ENCODE assay signal across 24 cellular contexts in genomic region chr11:74646964-74647363, GRCh38.
"Had no signal": no experiment of that assay in that cellular context is flagged by ENCODE, and none has a peak within 500 bp of the region (broad histone marks: within the 10 kb centered on the region; RNA-seq: fewer than 3 reads in every experiment).

No MANE protein-coding gene starts in this region.

- H3K4me3 Mint-ChIP-seq: activated B cell treated with CpG ODN at 0.5 μM for 24 hours; activated CD4-positive, alpha-beta memory T cell treated with anti-CD3 and anti-CD28 coated beads, Interleukin-2, amount 10 ng/mL, durations not matched to agents 7 days and 5 days; activated naive CD8-positive, alpha-beta T cell treated with anti-CD3 and anti-CD28 coated beads, Interleukin-2, amount 10 ng/mL, durations not matched to agents 7 days and 5 days; activated T-cell treated with anti-CD3 and anti-CD28 coated beads, Interleukin-2, amount 50 U/mL, for 24 hours; effector memory CD8-positive, alpha-beta T cell; naive thymus-derived CD4-positive, alpha-beta T cell; stimulated activated naive CD8-positive, alpha-beta T cell treated with anti-CD3 and anti-CD28 coated beads, Interleukin-15, amount 100 ng/mL, for 72 hours had no signal

- ATAC-seq: effector memory CD8-positive, alpha-beta T cell; left lobe of liver; naive thymus-derived CD4-positive, alpha-beta T cell; stimulated activated naive CD8-positive, alpha-beta T cell treated with anti-CD3 and anti-CD28 coated beads, Interleukin-15, amount 100 ng/mL, for 72 hours had no signal

- H3K27me3 ChIP-seq: cardiac muscle cell, right atrium auricular region, SJSA1, testis, upper lobe of left lung had no signal

- H3K27me3 Mint-ChIP-seq: activated B cell treated with CpG ODN at 0.5 μM for 24 hours; activated CD4-positive, alpha-beta memory T cell treated with anti-CD3 and anti-CD28 coated beads, Interleukin-2, amount 10 ng/mL, durations not matched to agents 7 days and 5 days; activated naive CD8-positive, alpha-beta T cell treated with anti-CD3 and anti-CD28 coated beads, Interleukin-2, amount 10 ng/mL, durations not matched to agents 7 days and 5 days; activated T-cell treated with anti-CD3 and anti-CD28 coated beads, Interleukin-2, amount 50 U/mL, for 24 hours; effector memory CD8-positive, alpha-beta T cell; naive thymus-derived CD4-positive, alpha-beta T cell; stimulated activated naive CD8-positive, alpha-beta T cell treated with anti-CD3 and anti-CD28 coated beads, Interleukin-15, amount 100 ng/mL, for 72 hours had no signal

- H3K4me3 ChIP-seq: cardiac muscle cell, right atrium auricular region, SJSA1, skin epidermis, testis, upper lobe of left lung had no signal

- H3K4me1 ChIP-seq: right atrium auricular region, testis had no signal

- H3K27ac ChIP-seq: cardiac muscle cell, right atrium auricular region, SJSA1, skin epidermis, testis, upper lobe of left lung had no signal

- H3K27ac Mint-ChIP-seq: activated B cell treated with CpG ODN at 0.5 μM for 24 hours; activated CD4-positive, alpha-beta memory T cell treated with anti-CD3 and anti-CD28 coated beads, Interleukin-2, amount 10 ng/mL, durations not matched to agents 7 days and 5 days; activated naive CD8-positive, alpha-beta T cell treated with anti-CD3 and anti-CD28 coated beads, Interleukin-2, amount 10 ng/mL, durations not matched to agents 7 days and 5 days; activated T-cell treated with anti-CD3 and anti-CD28 coated beads, Interleukin-2, amount 50 U/mL, for 24 hours; activated T-helper 2 cell treated with anti-CD3 and anti-CD28 coated beads, Interferon-gamma antibody, Interleukin-2, Interleukin-4, amounts not matched to agents 10 μg/mL and 5 μg/mL and 100 μg/mL, durations not matched to agents 14 hours and 24 hours and 36 hours; effector memory CD8-positive, alpha-beta T cell; naive thymus-derived CD4-positive, alpha-beta T cell; stimulated activated naive CD8-positive, alpha-beta T cell treated with anti-CD3 and anti-CD28 coated beads, Interleukin-15, amount 100 ng/mL, for 72 hours had no signal

- H3K4me1 Mint-ChIP-seq: activated B cell treated with CpG ODN at 0.5 μM for 24 hours; activated CD4-positive, alpha-beta memory T cell treated with anti-CD3 and anti-CD28 coated beads, Interleukin-2, amount 10 ng/mL, durations not matched to agents 7 days and 5 days; activated naive CD8-positive, alpha-beta T cell treated with anti-CD3 and anti-CD28 coated beads, Interleukin-2, amount 10 ng/mL, durations not matched to agents 7 days and 5 days; naive thymus-derived CD4-positive, alpha-beta T cell; stimulated activated naive CD8-positive, alpha-beta T cell treated with anti-CD3 and anti-CD28 coated beads, Interleukin-15, amount 100 ng/mL, for 72 hours had no signal

- H3K9me3 ChIP-seq: right atrium auricular region, SJSA1, testis, upper lobe of left lung had no signal

- H3K36me3 ChIP-seq: cardiac muscle cell, right atrium auricular region had no signal

- DNase-seq: activated B cell treated with CpG ODN at 0.5 μM for 24 hours; activated CD4-positive, alpha-beta memory T cell treated with anti-CD3 and anti-CD28 coated beads, Interleukin-2, amount 10 ng/mL, durations not matched to agents 7 days and 5 days; activated CD4-positive, alpha-beta T cell treated with anti-CD3 and anti-CD28 coated beads for 4 hours; activated naive CD4-positive, alpha-beta T cell treated with Interleukin-2 at 50 U/mL for 16 hours; activated naive CD8-positive, alpha-beta T cell treated with anti-CD3 and anti-CD28 coated beads, Interleukin-2, amount 10 ng/mL, durations not matched to agents 7 days and 5 days; activated T-cell treated with anti-CD3 and anti-CD28 coated beads, Interleukin-2, amount 50 U/mL, for 24 hours; amygdala; dermis blood vessel endothelial cell; effector memory CD8-positive, alpha-beta T cell; hippocampal formation; kidney; mammary epithelial cell; naive thymus-derived CD4-positive, alpha-beta T cell; stimulated activated CD4-positive, alpha-beta T cell treated with anti-CD3 and anti-CD28 coated beads, Interleukin-15, amount 100 ng/mL, for 24 hours; stimulated activated CD4-positive, alpha-beta T cell treated with anti-CD3 and anti-CD28 coated beads, Interleukin-2, amount 100 ng/mL, for 48 hours; stimulated activated naive CD8-positive, alpha-beta T cell treated with anti-CD3 and anti-CD28 coated beads, Interleukin-15, amount 100 ng/mL, for 72 hours; testis; upper lobe of left lung had no signal

- H3K9me3 Mint-ChIP-seq: activated B cell treated with CpG ODN at 0.5 μM for 24 hours; activated CD4-positive, alpha-beta memory T cell treated with anti-CD3 and anti-CD28 coated beads, Interleukin-2, amount 10 ng/mL, durations not matched to agents 7 days and 5 days; activated naive CD8-positive, alpha-beta T cell treated with anti-CD3 and anti-CD28 coated beads, Interleukin-2, amount 10 ng/mL, durations not matched to agents 7 days and 5 days; activated T-cell treated with anti-CD3 and anti-CD28 coated beads, Interleukin-2, amount 50 U/mL, for 24 hours; activated T-helper 2 cell treated with anti-CD3 and anti-CD28 coated beads, Interferon-gamma antibody, Interleukin-2, Interleukin-4, amounts not matched to agents 10 μg/mL and 5 μg/mL and 100 μg/mL, durations not matched to agents 14 hours and 24 hours and 36 hours; effector memory CD8-positive, alpha-beta T cell; naive thymus-derived CD4-positive, alpha-beta T cell had no signal
